In the genomic region with DNA sequence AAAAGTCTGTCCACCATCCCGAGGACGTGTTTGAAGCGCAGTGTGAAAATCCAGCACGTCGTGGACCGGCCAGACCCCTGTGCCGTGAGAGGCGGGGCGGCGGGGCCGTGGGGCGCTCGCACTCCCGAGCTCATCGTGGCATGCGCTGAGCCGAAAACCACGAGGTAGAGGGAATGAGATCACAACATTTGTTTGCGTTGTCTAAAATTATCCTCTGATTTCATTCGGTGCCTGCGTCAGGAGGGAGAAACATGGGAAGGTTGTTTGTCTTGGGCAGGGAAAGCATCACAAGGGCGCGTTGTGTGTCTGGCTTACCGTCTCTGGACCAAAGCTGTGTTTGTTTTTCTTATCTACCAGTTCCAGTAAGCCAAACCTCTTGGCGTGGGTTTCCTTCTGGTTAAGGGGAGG, we compare ENCODE assay signal across 1 cellular context.
TF ChIP-seq lines count a peak whose summit lies in the region.

No MANE protein-coding gene starts in this region.

TF ChIP-seq in HEK293, 187 proteins besides CTCF, POLR2A, EP300 and RAD21 (continued from another document):
- TF ChIP-seq ZNF629 (tag by site-specific recombination; IDR thresholded peaks at IDR 0.05): peak; percentile 74
- TF ChIP-seq ZNF664 (tag by site-specific recombination; IDR thresholded peaks at IDR 0.05): no peak
- no peak for TF ChIP-seq ZNF510 (tag by site-specific recombination; IDR thresholded peaks at IDR 0.05; ENCODE audit: insufficient replicate concordance)
- TF ChIP-seq GLI4 (tag by site-specific recombination; IDR thresholded peaks at IDR 0.05): no peak
- no peak for TF ChIP-seq ZSCAN23 (tag by site-specific recombination; IDR thresholded peaks at IDR 0.05)
- TF ChIP-seq ZNF776 (tag by site-specific recombination; IDR thresholded peaks at IDR 0.05; ENCODE audit: borderline replicate concordance): no peak
- peak; percentile 41; the same call in 1 of the 2 replicates for TF ChIP-seq KLF1 (tag by site-specific recombination; IDR thresholded peaks at IDR 0.05)
- TF ChIP-seq KLF9 (tag by site-specific recombination; IDR thresholded peaks at IDR 0.05; ENCODE audit: low read depth): no peak
- no peak for TF ChIP-seq SP3 (tag by site-specific recombination; IDR thresholded peaks at IDR 0.05)
- TF ChIP-seq, protein P1, sequence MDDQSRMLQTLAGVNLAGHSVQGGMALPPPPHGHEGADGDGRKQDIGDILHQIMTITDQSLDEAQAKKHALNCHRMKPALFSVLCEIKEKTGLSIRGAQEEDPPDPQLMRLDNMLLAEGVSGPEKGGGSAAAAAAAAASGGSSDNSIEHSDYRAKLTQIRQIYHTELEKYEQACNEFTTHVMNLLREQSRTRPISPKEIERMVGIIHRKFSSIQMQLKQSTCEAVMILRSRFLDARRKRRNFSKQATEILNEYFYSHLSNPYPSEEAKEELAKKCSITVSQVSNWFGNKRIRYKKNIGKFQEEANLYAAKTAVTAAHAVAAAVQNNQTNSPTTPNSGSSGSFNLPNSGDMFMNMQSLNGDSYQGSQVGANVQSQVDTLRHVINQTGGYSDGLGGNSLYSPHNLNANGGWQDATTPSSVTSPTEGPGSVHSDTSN (CRISPR knock-in tag; IDR thresholded peaks at IDR 0.05): no peak
- TF ChIP-seq ZNF626 (tag by site-specific recombination; IDR thresholded peaks at IDR 0.05): no peak
- TF ChIP-seq ZNF571 (tag by site-specific recombination; IDR thresholded peaks at IDR 0.05): no peak
- TF ChIP-seq ZBTB17 (tag by site-specific recombination; IDR thresholded peaks at IDR 0.05): no peak
- TF ChIP-seq ZBTB21 (tag by site-specific recombination; IDR thresholded peaks at IDR 0.05): peak; percentile 52; the same call in 1 of the 2 replicates
- TF ChIP-seq PRDM1 (tag by site-specific recombination; IDR thresholded peaks at IDR 0.05): no peak
- TF ChIP-seq, protein P2, sequence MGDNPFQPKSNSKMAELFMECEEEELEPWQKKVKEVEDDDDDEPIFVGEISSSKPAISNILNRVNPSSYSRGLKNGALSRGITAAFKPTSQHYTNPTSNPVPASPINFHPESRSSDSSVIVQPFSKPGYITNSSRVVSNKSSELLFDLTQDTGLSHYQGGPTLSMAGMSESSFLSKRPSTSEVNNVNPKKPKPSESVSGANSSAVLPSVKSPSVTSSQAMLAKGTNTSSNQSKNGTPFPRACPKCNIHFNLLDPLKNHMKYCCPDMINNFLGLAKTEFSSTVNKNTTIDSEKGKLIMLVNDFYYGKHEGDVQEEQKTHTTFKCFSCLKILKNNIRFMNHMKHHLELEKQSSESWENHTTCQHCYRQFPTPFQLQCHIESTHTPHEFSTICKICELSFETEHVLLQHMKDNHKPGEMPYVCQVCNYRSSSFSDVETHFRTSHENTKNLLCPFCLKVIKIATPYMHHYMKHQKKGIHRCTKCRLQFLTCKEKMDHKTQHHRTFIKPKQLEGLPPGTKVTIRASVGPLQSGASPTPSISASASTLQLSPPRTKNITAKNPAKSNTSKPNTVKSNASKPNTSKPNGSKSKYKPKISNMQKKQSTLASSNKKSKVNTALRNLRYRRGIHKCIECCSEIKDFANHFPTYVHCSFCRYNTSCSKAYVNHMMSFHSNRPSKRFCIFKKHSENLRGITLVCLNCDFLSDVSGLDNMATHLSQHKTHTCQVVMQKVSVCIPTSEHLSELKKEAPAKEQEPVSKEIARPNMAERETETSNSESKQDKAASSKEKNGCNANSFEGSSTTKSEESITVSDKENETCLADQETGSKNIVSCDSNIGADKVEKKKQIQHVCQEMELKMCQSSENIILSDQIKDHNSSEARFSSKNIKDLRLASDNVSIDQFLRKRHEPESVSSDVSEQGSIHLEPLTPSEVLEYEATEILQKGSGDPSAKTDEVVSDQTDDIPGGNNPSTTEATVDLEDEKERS (tag by site-specific recombination; IDR thresholded peaks at IDR 0.05): no peak
- TF ChIP-seq ZNF843 (tag by site-specific recombination; IDR thresholded peaks at IDR 0.05): 0 out of 2 replicates have a peak, but pooled peaks have one; percentile 33
- TF ChIP-seq IKZF3 (tag by site-specific recombination; IDR thresholded peaks at IDR 0.05): no peak
- TF ChIP-seq FEZF1 (tag by site-specific recombination; IDR thresholded peaks at IDR 0.05): peak; percentile 52
- TF ChIP-seq SP7 (tag by site-specific recombination; IDR thresholded peaks at IDR 0.05): no peak
- TF ChIP-seq, protein P3, sequence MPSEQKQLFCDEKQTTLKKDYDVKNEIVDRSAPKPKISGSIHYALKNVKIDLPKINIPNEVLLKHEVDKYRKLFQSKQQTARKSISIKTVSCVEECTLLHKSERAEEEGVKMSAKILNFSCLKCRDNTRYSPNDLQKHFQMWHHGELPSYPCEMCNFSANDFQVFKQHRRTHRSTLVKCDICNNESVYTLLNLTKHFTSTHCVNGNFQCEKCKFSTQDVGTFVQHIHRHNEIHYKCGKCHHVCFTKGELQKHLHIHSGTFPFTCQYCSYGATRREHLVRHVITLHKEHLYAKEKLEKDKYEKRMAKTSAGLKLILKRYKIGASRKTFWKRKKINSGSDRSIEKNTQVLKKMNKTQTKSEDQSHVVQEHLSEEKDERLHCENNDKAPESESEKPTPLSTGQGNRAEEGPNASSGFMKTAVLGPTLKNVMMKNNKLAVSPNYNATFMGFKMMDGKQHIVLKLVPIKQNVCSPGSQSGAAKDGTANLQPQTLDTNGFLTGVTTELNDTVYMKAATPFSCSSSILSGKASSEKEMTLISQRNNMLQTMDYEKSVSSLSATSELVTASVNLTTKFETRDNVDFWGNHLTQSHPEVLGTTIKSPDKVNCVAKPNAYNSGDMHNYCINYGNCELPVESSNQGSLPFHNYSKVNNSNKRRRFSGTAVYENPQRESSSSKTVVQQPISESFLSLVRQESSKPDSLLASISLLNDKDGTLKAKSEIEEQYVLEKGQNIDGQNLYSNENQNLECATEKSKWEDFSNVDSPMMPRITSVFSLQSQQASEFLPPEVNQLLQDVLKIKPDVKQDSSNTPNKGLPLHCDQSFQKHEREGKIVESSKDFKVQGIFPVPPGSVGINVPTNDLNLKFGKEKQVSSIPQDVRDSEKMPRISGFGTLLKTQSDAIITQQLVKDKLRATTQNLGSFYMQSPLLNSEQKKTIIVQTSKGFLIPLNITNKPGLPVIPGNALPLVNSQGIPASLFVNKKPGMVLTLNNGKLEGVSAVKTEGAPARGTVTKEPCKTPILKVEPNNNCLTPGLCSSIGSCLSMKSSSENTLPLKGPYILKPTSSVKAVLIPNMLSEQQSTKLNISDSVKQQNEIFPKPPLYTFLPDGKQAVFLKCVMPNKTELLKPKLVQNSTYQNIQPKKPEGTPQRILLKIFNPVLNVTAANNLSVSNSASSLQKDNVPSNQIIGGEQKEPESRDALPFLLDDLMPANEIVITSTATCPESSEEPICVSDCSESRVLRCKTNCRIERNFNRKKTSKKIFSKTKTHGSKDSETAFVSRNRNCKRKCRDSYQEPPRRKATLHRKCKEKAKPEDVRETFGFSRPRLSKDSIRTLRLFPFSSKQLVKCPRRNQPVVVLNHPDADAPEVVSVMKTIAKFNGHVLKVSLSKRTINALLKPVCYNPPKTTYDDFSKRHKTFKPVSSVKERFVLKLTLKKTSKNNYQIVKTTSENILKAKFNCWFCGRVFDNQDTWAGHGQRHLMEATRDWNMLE (tag by site-specific recombination; conservative IDR thresholded peaks at IDR 0.05; ENCODE audit: low read depth): no peak
- no peak for TF ChIP-seq ZNF701 (tag by site-specific recombination; IDR thresholded peaks at IDR 0.05)
- TF ChIP-seq ZNF335 (tag by site-specific recombination; conservative IDR thresholded peaks at IDR 0.05): no peak
- no peak for TF ChIP-seq ZNF544 (tag by site-specific recombination; IDR thresholded peaks at IDR 0.05)
- no peak for TF ChIP-seq ZNF785 (tag by site-specific recombination; IDR thresholded peaks at IDR 0.05)
- TF ChIP-seq ZSCAN4 (tag by site-specific recombination; IDR thresholded peaks at IDR 0.05): no peak
- TF ChIP-seq, protein P4, sequence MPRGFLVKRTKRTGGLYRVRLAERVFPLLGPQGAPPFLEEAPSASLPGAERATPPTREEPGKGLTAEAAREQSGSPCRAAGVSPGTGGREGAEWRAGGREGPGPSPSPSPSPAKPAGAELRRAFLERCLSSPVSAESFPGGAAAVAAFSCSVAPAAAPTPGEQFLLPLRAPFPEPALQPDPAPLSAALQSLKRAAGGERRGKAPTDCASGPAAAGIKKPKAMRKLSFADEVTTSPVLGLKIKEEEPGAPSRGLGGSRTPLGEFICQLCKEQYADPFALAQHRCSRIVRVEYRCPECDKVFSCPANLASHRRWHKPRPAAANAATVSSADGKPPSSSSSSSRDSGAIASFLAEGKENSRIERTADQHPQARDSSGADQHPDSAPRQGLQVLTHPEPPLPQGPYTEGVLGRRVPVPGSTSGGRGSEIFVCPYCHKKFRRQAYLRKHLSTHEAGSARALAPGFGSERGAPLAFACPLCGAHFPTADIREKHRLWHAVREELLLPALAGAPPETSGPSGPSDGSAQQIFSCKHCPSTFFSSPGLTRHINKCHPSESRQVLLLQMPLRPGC (tag by site-specific recombination; IDR thresholded peaks at IDR 0.05): 0 out of 2 replicates have a peak, but pooled peaks have one; percentile 19
- no peak for TF ChIP-seq ZSCAN30 (tag by site-specific recombination; IDR thresholded peaks at IDR 0.05)
- TF ChIP-seq ZBTB26 (tag by site-specific recombination; optimal IDR thresholded peaks at IDR 0.05): no peak
- TF ChIP-seq ZNF530 (tag by site-specific recombination; IDR thresholded peaks at IDR 0.05; ENCODE audit: low read depth): no peak
- 0 out of 2 replicates have a peak, but pooled peaks have one; percentile 17 for TF ChIP-seq PRDM10 (tag by site-specific recombination; IDR thresholded peaks at IDR 0.05)
- no peak for TF ChIP-seq ZNF19 (tag by site-specific recombination; IDR thresholded peaks at IDR 0.05; ENCODE audit: low read depth)
- TF ChIP-seq RBAK (tag by site-specific recombination; IDR thresholded peaks at IDR 0.05): no peak
- TF ChIP-seq YY1 (tag by site-specific recombination; IDR thresholded peaks at IDR 0.05): no peak
- TF ChIP-seq ZNF473 (tag by site-specific recombination; IDR thresholded peaks at IDR 0.05): no peak
- no peak for TF ChIP-seq ZNF214 (tag by site-specific recombination; IDR thresholded peaks at IDR 0.05; ENCODE audit: borderline replicate concordance)
- no peak for TF ChIP-seq ZNF747 (tag by site-specific recombination; IDR thresholded peaks at IDR 0.05)
- 0 out of 2 replicates have a peak, but pooled peaks have one; percentile 43 for TF ChIP-seq ZXDB (tag by site-specific recombination; IDR thresholded peaks at IDR 0.05)
- TF ChIP-seq ZBTB1 (tag by site-specific recombination; IDR thresholded peaks at IDR 0.05): no peak
TF ChIP-seq in HEK293: peak in this region for 14.
